In the genomic region with DNA sequence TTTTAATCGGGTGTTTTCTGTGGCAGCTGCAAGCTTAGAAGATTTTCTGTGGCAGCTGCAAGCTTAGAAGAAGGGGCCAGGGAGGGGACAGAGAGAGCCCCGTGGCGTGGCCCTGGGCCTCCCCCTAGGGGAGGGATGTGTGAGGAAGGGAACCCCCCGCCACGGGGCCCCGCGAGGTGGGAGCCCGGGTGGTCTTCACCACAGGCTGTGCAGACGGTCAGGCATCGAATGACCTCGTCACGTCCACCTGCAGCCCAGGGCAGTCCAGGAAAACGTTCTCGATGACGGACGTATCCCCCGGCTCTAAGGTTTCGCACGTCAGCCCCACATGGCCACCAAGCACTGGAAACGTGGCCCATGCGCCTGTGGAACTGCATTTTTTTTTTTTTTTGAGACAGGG, we compare ENCODE assay signal across 21 cellular contexts. TPM values are rescaled to one million over a fixed set of nuclear protein-coding genes. Genes with fewer than 3 reads are reported as not detected.
DNase-seq lines count a peak whose midpoint lies in the region; ATAC-seq and TF ChIP-seq lines count a peak whose summit lies in the region.
"Had no signal": no experiment of that assay in that cellular context is flagged by ENCODE, and none has a peak within 500 bp of the region (broad histone marks: within the 10 kb centered on the region; RNA-seq: fewer than 3 reads in every experiment).

No MANE protein-coding gene starts in this region.

- no peak for TF ChIP-seq CTCF in DOHH2 (IDR thresholded peaks at IDR 0.05; ENCODE audit: low read depth, low read length, poor library complexity, severe bottlenecking)
- no peak for TF ChIP-seq CTCF in activated B cell treated with CpG ODN at 0.5 μM for 24 hours (IDR thresholded peaks at IDR 0.05)
- no peak for TF ChIP-seq CTCF in neutrophil (IDR thresholded peaks at IDR 0.05)

- H3K4me1 Mint-ChIP-seq in activated CD8-positive, alpha-beta memory T cell treated with anti-CD3 and anti-CD28 coated beads, Interleukin-2, amount 10 ng/mL, durations not matched to agents 7 days and 5 days = peaks cover 53% of the 10 kb centered on the region
- H3K4me1 Mint-ChIP-seq in activated B cell treated with CpG ODN at 0.5 μM for 24 hours = peaks cover 54% of the 10 kb centered on the region
- H3K4me1 Mint-ChIP-seq: mesothelial cell of epicardium had no signal

- peaks cover 87% of the 10 kb centered on the region for H3K36me3 ChIP-seq in DOHH2 (ENCODE audit: control insufficient read depth, low read length)
- H3K36me3 ChIP-seq in neutrophil = peaks cover 90% of the 10 kb centered on the region

- H3K79me2 ChIP-seq in DOHH2 (ENCODE audit: control insufficient read depth, low read length) = peaks cover 15% of the 10 kb centered on the region

- CTCF ChIA-PET in activated CD8-positive, alpha-beta memory T cell treated with anti-CD3 and anti-CD28 coated beads, Interleukin-2, amount 10 ng/mL, durations not matched to agents 7 days and 5 days (lab: Charles Lee) = interaction anchor here (1.0 to 6.9 kb wide), 7 partner anchors 8 to 125 kb away, joined by 3 to 64 read pairs (median 3); a partner anchor contains a TSS
- CTCF ChIA-PET in activated B cell treated with CpG ODN at 0.5 μM for 24 hours (lab: Charles Lee) = interaction anchor here (1.9 kb wide), 1 partner anchor 22 kb away, joined by 7 read pairs; no protein-coding TSS in a partner anchor

- H3K27me3 Mint-ChIP-seq in activated CD8-positive, alpha-beta memory T cell treated with anti-CD3 and anti-CD28 coated beads, Interleukin-2, amount 10 ng/mL, durations not matched to agents 7 days and 5 days = no peaks in the 10 kb centered on the region
- no peaks in the 10 kb centered on the region for H3K27me3 Mint-ChIP-seq in activated B cell treated with CpG ODN at 0.5 μM for 24 hours

- peak overlapping the region; percentile 19 for H3K27ac Mint-ChIP-seq in activated CD8-positive, alpha-beta memory T cell treated with anti-CD3 and anti-CD28 coated beads, Interleukin-2, amount 10 ng/mL, durations not matched to agents 7 days and 5 days
- H3K27ac Mint-ChIP-seq in activated B cell treated with CpG ODN at 0.5 μM for 24 hours = peak overlapping the region; percentile 53
- H3K27ac Mint-ChIP-seq: mesothelial cell of epicardium had no signal

- peaks cover 13% of the 10 kb centered on the region for H3F3A ChIP-seq in DOHH2 (ENCODE audit: control insufficient read depth, insufficient read depth)

- peaks cover 31% of the 10 kb centered on the region for H3K36me3 Mint-ChIP-seq in activated CD8-positive, alpha-beta memory T cell treated with anti-CD3 and anti-CD28 coated beads, Interleukin-2, amount 10 ng/mL, durations not matched to agents 7 days and 5 days
- H3K36me3 Mint-ChIP-seq in activated B cell treated with CpG ODN at 0.5 μM for 24 hours (ENCODE audit: low read depth) = peaks cover 64% of the 10 kb centered on the region

- peaks cover 4% of the 10 kb centered on the region; the same call in 1 of the 2 replicates for H4K20me1 ChIP-seq in DOHH2 (ENCODE audit: control insufficient read depth, insufficient read depth, low read depth, low read length)

- H3K9me3 ChIP-seq in DOHH2 (ENCODE audit: control insufficient read depth, insufficient read depth, low read length) = no peaks in the 10 kb centered on the region
- no peaks in the 10 kb centered on the region for H3K9me3 ChIP-seq in neutrophil
- H3K9me3 ChIP-seq: left lung, prostate gland had no signal

- intact Hi-C loops in activated B cell treated with CpG ODN at 0.5 μM for 24 hours (cut with micrococcal nuclease) = loop anchor here (1.0 to 2.0 kb wide), 2 partner anchors 9 to 30 kb away; no protein-coding TSS in a partner anchor

- H3K9me3 Mint-ChIP-seq in activated CD8-positive, alpha-beta memory T cell treated with anti-CD3 and anti-CD28 coated beads, Interleukin-2, amount 10 ng/mL, durations not matched to agents 7 days and 5 days (ENCODE audit: low read depth) = no peaks in the 10 kb centered on the region
- H3K9me3 Mint-ChIP-seq in activated B cell treated with CpG ODN at 0.5 μM for 24 hours = no peaks in the 10 kb centered on the region
- H3K9me3 Mint-ChIP-seq: mesothelial cell of epicardium had no signal

- H3K9me2 ChIP-seq in DOHH2 (replicated peaks; ENCODE audit: control insufficient read depth, low read length) = no peaks in the 10 kb centered on the region

- H3K4me3 Mint-ChIP-seq in activated CD8-positive, alpha-beta memory T cell treated with anti-CD3 and anti-CD28 coated beads, Interleukin-2, amount 10 ng/mL, durations not matched to agents 7 days and 5 days = no peak overlapping the region
- H3K4me3 Mint-ChIP-seq in activated B cell treated with CpG ODN at 0.5 μM for 24 hours = no peak overlapping the region
- H3K4me3 Mint-ChIP-seq: mesothelial cell of epicardium had no signal

- DNase-seq in activated CD8-positive, alpha-beta memory T cell treated with anti-CD3 and anti-CD28 coated beads, Interleukin-2, amount 10 ng/mL, durations not matched to agents 7 days and 5 days = no peak
- DNase-seq in activated CD8-positive, alpha-beta memory T cell treated with anti-CD3 and anti-CD28 coated beads, Interleukin-2, amount 50 U/mL, for 48 hours = no peak
- DNase-seq in activated B cell treated with CpG ODN at 0.5 μM for 24 hours (no peak), SW 1271 (lab: John Stamatoyannopoulos, UW) (no peak)
- DNase-seq: activated naive CD4-positive, alpha-beta T cell; aorta; DMS53; head of caudate nucleus; Kasumi-1; left lung; NCI-H1092; NCI-H2107; NCI-H510A; stimulated activated CD4-positive, alpha-beta T cell treated with anti-CD3 and anti-CD28 coated beads, Interleukin-4, amount 100 ng/mL, for 24 hours had no signal

- no peak overlapping the region for H3K4me2 ChIP-seq in DOHH2 (ENCODE audit: low read length)
- H3K4me2 ChIP-seq: smooth muscle cell had no signal

- H3K4me3 ChIP-seq in DOHH2 (ENCODE audit: low read length) (no peak overlapping the region), neutrophil (ENCODE audit: low read depth in 1 of 2, low read length in 1 of 2) (peak overlapping the region in 1 of 2 experiments; percentile 51)
- H3K4me3 ChIP-seq: left lung, prostate gland, smooth muscle cell had no signal

- no peak for ATAC-seq in activated CD8-positive, alpha-beta memory T cell treated with anti-CD3 and anti-CD28 coated beads, Interleukin-2, amount 10 ng/mL, durations not matched to agents 7 days and 5 days
- no peak for ATAC-seq in activated B cell treated with CpG ODN at 0.5 μM for 24 hours (ENCODE audit: low read depth)
- ATAC-seq in HG03097 (IDR thresholded peaks at IDR 0.05; ENCODE audit: low FRiP score, unreplicated experiment) = no peak
- no peak for ATAC-seq in HG03469 (IDR thresholded peaks at IDR 0.05; ENCODE audit: unreplicated experiment)

- peak overlapping the region; percentile 88 for H3K27ac ChIP-seq in DOHH2 (ENCODE audit: low read depth, low read length)
- peak overlapping the region; percentile 93 for H3K27ac ChIP-seq in neutrophil
- H3K27ac ChIP-seq: prostate gland had no signal

- peaks cover 43% of the 10 kb centered on the region for H3K4me1 ChIP-seq in DOHH2 (ENCODE audit: control insufficient read depth, low read length)
- H3K4me1 ChIP-seq in neutrophil (ENCODE audit: control insufficient read depth in 1 of 2, insufficient read depth in 1 of 2, low read depth in 1 of 2, low read length in 1 of 2) = peaks cover 37 to 48% of the 10 kb centered on the region in 2 experiments
- H3K4me1 ChIP-seq: prostate gland had no signal

- POLR2A ChIA-PET in activated B cell treated with CpG ODN at 0.5 μM for 24 hours (lab: Charles Lee) = interaction anchor here (0.6 to 10.8 kb wide), 6 partner anchors 11 to 65 kb away, joined by 3 to 184 read pairs (median 28); a partner anchor contains a TSS

- no peaks in the 10 kb centered on the region for H3K27me3 ChIP-seq in DOHH2 (ENCODE audit: control insufficient read depth, low read length)
- no peaks in the 10 kb centered on the region for H3K27me3 ChIP-seq in neutrophil
- H3K27me3 ChIP-seq: left lung had no signal

RNA-seq across cellular contexts. Expression of a gene that starts 8.6 kb away (rescaled TPM):
- 100 to 1,000 TPM; 173 to 206 TPM for total RNA-seq in activated CD8-positive, alpha-beta memory T cell treated with anti-CD3 and anti-CD28 coated beads, Interleukin-2, amount 10 ng/mL, durations not matched to agents 7 days and 5 days
- 173 and 184 TPM in 2 replicates for total RNA-seq in activated B cell treated with CpG ODN at 0.5 μM for 24 hours

RNA-seq across cellular contexts. Expression of a gene that starts 17.2 kb away (rescaled TPM):
- total RNA-seq in activated CD8-positive, alpha-beta memory T cell treated with anti-CD3 and anti-CD28 coated beads, Interleukin-2, amount 10 ng/mL, durations not matched to agents 7 days and 5 days = 100 to 1,000 TPM; 143 to 217 TPM
- 213 and 218 TPM in 2 replicates for total RNA-seq in activated B cell treated with CpG ODN at 0.5 μM for 24 hours

RNA-seq across cellular contexts. Expression of a gene that starts 19.7 kb away (rescaled TPM):
- total RNA-seq in activated CD8-positive, alpha-beta memory T cell treated with anti-CD3 and anti-CD28 coated beads, Interleukin-2, amount 10 ng/mL, durations not matched to agents 7 days and 5 days = 100 to 1,000 TPM; 361 to 481 TPM
- 266 and 312 TPM in 2 replicates for total RNA-seq in activated B cell treated with CpG ODN at 0.5 μM for 24 hours

RNA-seq across cellular contexts. Expression of a gene that starts 46.7 kb away (rescaled TPM):
- total RNA-seq in activated CD8-positive, alpha-beta memory T cell treated with anti-CD3 and anti-CD28 coated beads, Interleukin-2, amount 10 ng/mL, durations not matched to agents 7 days and 5 days = 10 to 100 TPM; 62.7 to 72.9 TPM
- 164 and 188 TPM in 2 replicates for total RNA-seq in activated B cell treated with CpG ODN at 0.5 μM for 24 hours
